31 cellular contexts compared by ENCODE assay signal in genomic region chr17:31693433-31694210, GRCh38.
DNase-seq lines count a peak whose midpoint lies in the region; ATAC-seq, FAIRE-seq and TF ChIP-seq lines count a peak whose summit lies in the region.
"Had no signal": no experiment of that assay in that cellular context is flagged by ENCODE, and none has a peak within 500 bp of the region (broad histone marks: within the 10 kb centered on the region; RNA-seq: fewer than 3 reads in every experiment).

No MANE protein-coding gene starts in this region.

- H4K20me1 ChIP-seq in K562 (replicated peaks; ENCODE audit: control insufficient read depth, insufficient read depth, low read length) = no peaks in the 10 kb centered on the region
- H4K20me1 ChIP-seq in HepG2 (ENCODE audit: insufficient read depth, low read length) = no peaks in the 10 kb centered on the region
- no peaks in the 10 kb centered on the region for H4K20me1 ChIP-seq in smooth muscle cell (ENCODE audit: low read depth)
- H4K20me1 ChIP-seq: BLaER1 treated with 17β-estradiol and CSF1 and Interleukin-3, amounts not matched to agents 10 nM and 100 nM had no signal

- H3K27me3 ChIP-seq in K562 (ENCODE audit: control insufficient read depth in 2 of 2, insufficient read depth in 2 of 2, low read length in 2 of 2) (peaks cover 20 to 49% of the 10 kb centered on the region in 2 experiments), HepG2 (ENCODE audit: control insufficient read depth in 1 of 2, insufficient read depth in 2 of 2, low read length in 2 of 2) (peaks cover 0 to 5% of the 10 kb centered on the region in 2 experiments; a peak in 1 of 5 replicates), smooth muscle cell (ENCODE audit: low read depth) (no peaks in the 10 kb centered on the region), breast epithelium (no peaks in the 10 kb centered on the region)
- H3K27me3 ChIP-seq: BLaER1 treated with 17β-estradiol and CSF1 and Interleukin-3, amounts not matched to agents 10 nM and 100 nM; brain microvascular endothelial cell; heart left ventricle; spleen had no signal

- no peaks in the 10 kb centered on the region for H3K36me3 ChIP-seq in K562 (ENCODE audit: control insufficient read depth, insufficient read depth, low read length)
- H3K36me3 ChIP-seq in HepG2 (replicated peaks in 1 of 2; ENCODE audit: control insufficient read depth in 1 of 2, insufficient read depth in 2 of 2, low read length in 2 of 2) = no peaks in the 10 kb centered on the region
- no peaks in the 10 kb centered on the region for H3K36me3 ChIP-seq in smooth muscle cell (ENCODE audit: low read depth)
- no peaks in the 10 kb centered on the region for H3K36me3 ChIP-seq in breast epithelium
- H3K36me3 ChIP-seq: BLaER1 treated with 17β-estradiol and CSF1 and Interleukin-3, amounts not matched to agents 10 nM and 100 nM; brain microvascular endothelial cell; heart left ventricle; spleen had no signal

- H3K4me3 ChIP-seq in K562 (no peak overlapping the region), HepG2 (replicated peaks in 1 of 3; ENCODE audit: insufficient read depth in 1 of 3, low read depth in 2 of 3, low read length in 3 of 3) (no peak overlapping the region), smooth muscle cell (no peak overlapping the region), breast epithelium (no peak overlapping the region)
- H3K4me3 ChIP-seq: BLaER1 treated with 17β-estradiol and CSF1 and Interleukin-3, amounts not matched to agents 10 nM and 100 nM; heart left ventricle; spleen had no signal

- TF ChIP-seq RAD21 in K562 (CRISPR knock-in tag; conservative IDR thresholded peaks at IDR 0.05 in 1 of 2, IDR thresholded peaks at IDR 0.05 in 1 of 2) (no peak), HepG2 (CRISPR knock-in tag; IDR thresholded peaks at IDR 0.05) (no peak)

- DNase-seq in HTR-8/SVneo (ENCODE audit: insufficient read length, low spot score) (no peak), K562 (ENCODE audit: extremely low read depth in 1 of 4, low spot score in 3 of 4) (no peak), HepG2 (ENCODE audit: low spot score) (no peak), smooth muscle cell (lab: John Stamatoyannopoulos, UW; ENCODE audit: unreplicated experiment) (no peak), breast epithelium (ENCODE audit: low spot score in 2 of 2) (no peak), NCI-H2227 (lab: John Stamatoyannopoulos, UW; ENCODE audit: unreplicated experiment) (no peak), CD1c-positive myeloid dendritic cell (ENCODE audit: extremely low spot score) (no peak)
- DNase-seq: activated CD4-positive, alpha-beta T cell treated with anti-CD3 and anti-CD28 coated beads, Interleukin-2, amount 10 ng/mL, durations not matched to agents 24 days and 14 days; activated naive CD4-positive, alpha-beta T cell; activated T-cell treated with anti-CD3 and anti-CD28 coated beads, Interleukin-2, amount 50 U/mL, for 24 hours; amniotic stem cell; brain microvascular endothelial cell; Caco-2; DMS79; effector CD8-positive, alpha-beta T cell; foreskin fibroblast; GDM1; heart left ventricle; NCI-H1048; NCI-H1694 treated with DMSO at 0.1 percent for 48 hours; NCI-H2171; NCI-H510A treated with DMSO at 0.1 percent for 48 hours; spleen; stimulated activated CD4-positive, alpha-beta T cell treated with anti-CD3 and anti-CD28 coated beads, Interleukin-2, amount 100 ng/mL, for 48 hours; SW 1271; T-helper 9 cell had no signal

- TF ChIP-seq EP300 in K562 (IDR thresholded peaks at IDR 0.05; ENCODE audit: low read length) = no peak
- no peak for TF ChIP-seq EP300 in HepG2 (IDR thresholded peaks at IDR 0.05; ENCODE audit: low read depth in 2 of 2, low read length in 2 of 2)
- no peak for TF ChIP-seq EP300 in HepG2 (CRISPR knock-in tag; IDR thresholded peaks at IDR 0.05; ENCODE audit: borderline replicate concordance)

- H3K27ac ChIP-seq in K562 (ENCODE audit: extremely low read depth, low read depth, low read length) = no peak overlapping the region
- H3K27ac ChIP-seq in HepG2 (ENCODE audit: extremely low read length, insufficient read depth, low read length) = no peak overlapping the region
- no peak overlapping the region for H3K27ac ChIP-seq in smooth muscle cell (ENCODE audit: low read depth)
- no peak overlapping the region for H3K27ac ChIP-seq in breast epithelium
- H3K27ac ChIP-seq: BLaER1 treated with 17β-estradiol and CSF1 and Interleukin-3, amounts not matched to agents 10 nM and 100 nM; brain microvascular endothelial cell; epithelial cell of prostate; spleen had no signal

- no peak for TF ChIP-seq CTCF in K562 (IDR thresholded peaks at IDR 0.05 in 2 of 3, conservative IDR thresholded peaks at IDR 0.05 in 1 of 3; ENCODE audit: insufficient read depth in 2 of 3, low read depth in 1 of 3, low read length in 3 of 3)
- no peak for TF ChIP-seq CTCF in HepG2 (CRISPR knock-in tag; IDR thresholded peaks at IDR 0.05)
- no peak for TF ChIP-seq CTCF in smooth muscle cell (IDR thresholded peaks at IDR 0.05; ENCODE audit: borderline replicate concordance, insufficient read depth, poor library complexity, severe bottlenecking)
- no peak for TF ChIP-seq CTCF in breast epithelium (IDR thresholded peaks at IDR 0.05)

- H2AFZ ChIP-seq in K562 (ENCODE audit: low read depth, low read length) = no peak overlapping the region
- H2AFZ ChIP-seq in HepG2 (ENCODE audit: low read length) = no peak overlapping the region
- H2AFZ ChIP-seq in smooth muscle cell (ENCODE audit: low read depth) = peak overlapping the region; percentile 16

- FAIRE-seq in HTR-8/SVneo (lab: Jason Lieb, UNC) (peak; percentile 23), K562 (lab: Jason Lieb, UNC) (no peak), HepG2 (lab: Jason Lieb, UNC) (no peak)
- FAIRE-seq: GM18507, urothelium cell line had no signal

- POLR2A ChIA-PET in K562 (lab: Yijun Ruan, JAX) = no interaction called here
- POLR2A ChIA-PET in HepG2 (lab: Yijun Ruan, JAX) = no interaction called here

- no peak for ATAC-seq in K562
- ATAC-seq in HepG2 = no peak
- no peak for ATAC-seq in GM18498 (IDR thresholded peaks at IDR 0.05; ENCODE audit: unreplicated experiment)
- ATAC-seq: heart left ventricle had no signal

- BruUV-seq in K562 (replicated peaks; lab: Mats Ljungman, UMichigan) (no TSS peak), HepG2 (replicated peaks; lab: Mats Ljungman, UMichigan) (no TSS peak)

- H3K4me2 ChIP-seq in K562 (ENCODE audit: insufficient read depth, low read length) (no peak overlapping the region), HepG2 (ENCODE audit: low read depth, low read length) (no peak overlapping the region), smooth muscle cell (no peak overlapping the region)
- H3K4me2 ChIP-seq: BLaER1 treated with 17β-estradiol and CSF1 and Interleukin-3, amounts not matched to agents 10 nM and 100 nM had no signal

- CTCF ChIA-PET in K562 (lab: Yijun Ruan, JAX; ENCODE audit: low intra/inter-chr PET ratio) (no interaction called here), HepG2 (lab: Yijun Ruan, JAX; ENCODE audit: low intra/inter-chr PET ratio, low total read pairs) (no interaction called here)

- in situ Hi-C loops in K562 (cut with MboI) (no loop called here), HepG2 (cut with HindIII; ENCODE audit: extremely low pct_ligation_motif_present, low pct_unique_long_range_greater_than_20kb) (no loop called here)

- intact Hi-C loops in K562 (cut with micrococcal nuclease) (no loop called here), HepG2 (cut with micrococcal nuclease; ENCODE audit: unreplicated experiment) (no loop called here), breast epithelium (cut with DNase I; ENCODE audit: low total_unique reads) (no loop called here)

- peaks cover 31% of the 10 kb centered on the region for H3F3A ChIP-seq in smooth muscle cell (ENCODE audit: low read depth)

- H3K4me1 ChIP-seq in K562 (replicated peaks in 1 of 2; ENCODE audit: control insufficient read depth in 2 of 2, insufficient read depth in 2 of 2, low read length in 2 of 2) (no peaks in the 10 kb centered on the region), HepG2 (ENCODE audit: insufficient read depth, low read length) (peaks cover 17% of the 10 kb centered on the region), smooth muscle cell (ENCODE audit: low read depth) (peaks cover 12% of the 10 kb centered on the region), breast epithelium (no peaks in the 10 kb centered on the region)
- H3K4me1 ChIP-seq: BLaER1 treated with 17β-estradiol and CSF1 and Interleukin-3, amounts not matched to agents 10 nM and 100 nM; spleen had no signal

- no peaks in the 10 kb centered on the region for H3K9me3 ChIP-seq in K562 (replicated peaks; ENCODE audit: control insufficient read depth, insufficient read depth, low read depth, low read length)
- H3K9me3 ChIP-seq in HepG2 (ENCODE audit: low read length) = no peaks in the 10 kb centered on the region
- no peaks in the 10 kb centered on the region for H3K9me3 ChIP-seq in smooth muscle cell (replicated peaks; ENCODE audit: low read depth)
- H3K9me3 ChIP-seq in breast epithelium = no peaks in the 10 kb centered on the region
- H3K9me3 ChIP-seq: BLaER1 treated with 17β-estradiol and CSF1 and Interleukin-3, amounts not matched to agents 10 nM and 100 nM; Caco-2; spleen had no signal

- H3K9ac ChIP-seq in K562 (ENCODE audit: insufficient read depth in 1 of 2, low read depth in 2 of 2, low read length in 2 of 2) (no peak overlapping the region), HepG2 (ENCODE audit: insufficient read depth, low read depth, low read length) (no peak overlapping the region), smooth muscle cell (ENCODE audit: low read depth) (no peak overlapping the region)
- H3K9ac ChIP-seq: BLaER1 treated with 17β-estradiol and CSF1 and Interleukin-3, amounts not matched to agents 10 nM and 100 nM had no signal

- 15% methylated on average over 5 of the region's 5 CpGs for WGBS in K562 (ENCODE audit: insufficient coverage, low coverage, missing lambda C conversion rate)
- 27% methylated on average over 5 of the region's 5 CpGs for whole genome bisulfite sequencing in HepG2 (ENCODE audit: low lambda C conversion rate)
- 25% methylated on average over 5 of the region's 5 CpGs for WGBS in smooth muscle cell (ENCODE audit: low lambda C conversion rate)

- no peaks in the 10 kb centered on the region for H3K79me2 ChIP-seq in K562 (ENCODE audit: control insufficient read depth, insufficient read depth, low read length)
- H3K79me2 ChIP-seq in HepG2 (ENCODE audit: insufficient read depth, low read length) = no peaks in the 10 kb centered on the region
- no peaks in the 10 kb centered on the region for H3K79me2 ChIP-seq in smooth muscle cell (ENCODE audit: low read depth)

- no peaks in the 10 kb centered on the region for H3K9me1 ChIP-seq in K562 (ENCODE audit: control insufficient read depth, insufficient read depth, low read length)

- TF ChIP-seq POLR2A in K562 (conservative IDR thresholded peaks at IDR 0.05) (no peak), HepG2 (IDR thresholded peaks at IDR 0.05; ENCODE audit: insufficient read depth in 1 of 2, low read depth in 2 of 2, low read length in 2 of 2) (no peak), breast epithelium (IDR thresholded peaks at IDR 0.05) (no peak)

TF ChIP-seq in K562, 482 proteins besides CTCF, POLR2A, EP300 and RAD21 (continues in another document):
- TF ChIP-seq NFRKB (IDR thresholded peaks at IDR 0.05; ENCODE audit: low read depth) (no peak), HNRNPL (IDR thresholded peaks at IDR 0.05; ENCODE audit: low read depth, low read length) (no peak), FOXJ3 (CRISPR knock-in tag; IDR thresholded peaks at IDR 0.05) (no peak)

TF ChIP-seq in HepG2, 621 proteins besides CTCF, POLR2A, EP300 and RAD21 (continues in another document):
- TF ChIP-seq ZMYM3 (CRISPR knock-in tag; IDR thresholded peaks at IDR 0.05) (0 out of 2 replicates have a peak, but pooled peaks have one; percentile 16), ISL2 (CRISPR knock-in tag; IDR thresholded peaks at IDR 0.05) (no peak)
